Comparison of ENCODE assay signal across 1 cellular context in the genomic region with DNA sequence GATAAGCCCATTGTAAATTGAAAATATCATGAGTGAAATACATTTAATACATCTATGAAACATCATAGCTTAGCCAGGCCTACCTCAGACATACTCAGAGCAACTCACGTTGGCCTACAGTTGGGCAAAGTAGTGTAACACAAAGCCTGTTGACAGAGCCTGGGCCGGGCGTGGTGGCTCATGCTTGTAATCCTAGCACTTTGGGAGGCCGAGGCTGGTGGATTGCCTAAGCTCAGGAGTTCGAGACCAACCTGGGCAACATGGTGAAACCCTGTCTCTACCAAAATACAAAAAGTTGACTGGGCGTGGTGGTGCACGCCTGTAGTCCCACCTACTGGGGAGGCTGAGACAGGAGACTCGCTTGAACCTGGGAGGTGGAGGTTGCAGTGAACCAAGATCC. TPM values are rescaled to one million over a fixed set of nuclear protein-coding genes. Genes with fewer than 3 reads are reported as not detected.
"Had no signal": no experiment of that assay in that cellular context is flagged by ENCODE, and none has a peak within 500 bp of the region (broad histone marks: within the 10 kb centered on the region; RNA-seq: fewer than 3 reads in every experiment).

No MANE protein-coding gene starts in this region.

RNA-seq across cellular contexts. Expression of gene STARD6, which starts 58.7 kb away (rescaled TPM):
- total RNA-seq: G401 had no signal
